20 cellular contexts compared by ENCODE assay signal in genomic region chr5:43530648-43531047, GRCh38. TPM values are rescaled to one million over a fixed set of nuclear protein-coding genes. Genes with fewer than 3 reads are reported as not detected.
DNase-seq lines count a peak whose midpoint lies in the region; ATAC-seq and TF ChIP-seq lines count a peak whose summit lies in the region.
"Had no signal": no experiment of that assay in that cellular context is flagged by ENCODE, and none has a peak within 500 bp of the region (broad histone marks: within the 10 kb centered on the region; RNA-seq: fewer than 3 reads in every experiment).

No MANE protein-coding gene starts in this region.

- CTCF ChIA-PET in OCI-LY7 (lab: Charles Lee; ENCODE audit: unreplicated experiment) = no interaction called here

- no peak overlapping the region for H3K27ac ChIP-seq in OCI-LY7 (ENCODE audit: low read depth, low read length, poor library complexity, severe bottlenecking)
- no peak overlapping the region for H3K27ac ChIP-seq in spleen
- H3K27ac ChIP-seq: A549, C4-2B had no signal

- POLR2A ChIA-PET in OCI-LY7 (lab: Charles Lee) = no interaction called here

- H3K9me2 ChIP-seq in OCI-LY7 (ENCODE audit: insufficient read depth, low read length) = no peaks in the 10 kb centered on the region

- peaks cover 3% of the 10 kb centered on the region; the same call in 1 of the 2 replicates for H4K20me1 ChIP-seq in OCI-LY7 (ENCODE audit: insufficient read depth, low read length)

- H3K4me3 ChIP-seq in OCI-LY7 (ENCODE audit: low read depth, low read length, poor library complexity, severe bottlenecking) = no peak overlapping the region
- H3K4me3 ChIP-seq in spleen = no peak overlapping the region
- H3K4me3 ChIP-seq: A549, K562 had no signal

- BruUV-seq in OCI-LY7 (replicated peaks; lab: Mats Ljungman, UMichigan) = no TSS peak

- H3K4me1 ChIP-seq in OCI-LY7 (ENCODE audit: insufficient read depth, low read length, poor library complexity, severe bottlenecking) = peaks cover 6% of the 10 kb centered on the region
- no peaks in the 10 kb centered on the region for H3K4me1 ChIP-seq in spleen
- H3K4me1 ChIP-seq: A549 had no signal

- H3K9me3 ChIP-seq in OCI-LY7 (ENCODE audit: low read length) (no peaks in the 10 kb centered on the region), spleen (no peaks in the 10 kb centered on the region)
- H3K9me3 ChIP-seq: A549 had no signal

- no peak for TF ChIP-seq POLR2A in spleen (IDR thresholded peaks at IDR 0.05)

- TF ChIP-seq CTCF in OCI-LY7 (conservative IDR thresholded peaks at IDR 0.05; ENCODE audit: low read length) = no peak
- TF ChIP-seq CTCF in spleen (IDR thresholded peaks at IDR 0.05 in 8 of 11, conservative IDR thresholded peaks at IDR 0.05 in 3 of 11) = no peak

- no peak overlapping the region for H3K4me2 ChIP-seq in OCI-LY7 (ENCODE audit: low read length)
- H3K4me2 ChIP-seq: A549 had no signal

- H3K27me3 ChIP-seq in spleen (replicated peaks in 1 of 7) = no peaks in the 10 kb centered on the region

- peak; percentile 19 for DNase-seq in OCI-LY7 (ENCODE audit: low spot score)
- DNase-seq in cerebellum (ENCODE audit: low spot score) = no peak
- no peak for DNase-seq in Right ventricle myocardium superior
- DNase-seq in SKM-1 (lab: John Stamatoyannopoulos, UW; ENCODE audit: unreplicated experiment) = no peak
- no peak for DNase-seq in spleen
- DNase-seq: DMS 273 treated with DMSO at 0.1 percent for 48 hours, GDM1, HFFc6, NCI-H1417, NCI-H1930, NCI-H526 treated with DMSO at 0.1 percent for 48 hours, OCI-M1, RPMI8226, T-helper 2 cell had no signal

- WGBS in spleen, 5 donors = 76 to 87% (median 85%) methylated on average over 2 of the region's 2 CpGs

- no peak overlapping the region for H2AFZ ChIP-seq in OCI-LY7 (ENCODE audit: low read length)

- H3K79me2 ChIP-seq in OCI-LY7 (ENCODE audit: insufficient read depth, low read depth, low read length) = no peaks in the 10 kb centered on the region

- H3K36me3 ChIP-seq in OCI-LY7 (ENCODE audit: insufficient read depth, low read length) = peaks cover 87% of the 10 kb centered on the region
- peaks cover 13 to 92% (median 71%) of the 10 kb centered on the region in 6 donors for H3K36me3 ChIP-seq in spleen

- ATAC-seq in GM18498 (IDR thresholded peaks at IDR 0.05; ENCODE audit: unreplicated experiment) = peak; percentile 45
- peak; percentile 63 for ATAC-seq in GM21576 (IDR thresholded peaks at IDR 0.05; ENCODE audit: unreplicated experiment)
- peak; percentile 69 for ATAC-seq in HG03354 (IDR thresholded peaks at IDR 0.05; ENCODE audit: poor library complexity, severe bottlenecking, unreplicated experiment)
- no peak for ATAC-seq in Right ventricle myocardium superior (ENCODE audit: poor library complexity)
- ATAC-seq: A549, K562 had no signal

- intact Hi-C loops in OCI-LY7 (cut with micrococcal nuclease; ENCODE audit: unreplicated experiment) = no loop called here
- intact Hi-C loops in Right ventricle myocardium superior (cut with DNase I) = no loop called here
- intact Hi-C loops in spleen (cut with DNase I; ENCODE audit: low total_unique reads) = no loop called here

RNA-seq across cellular contexts. Expression of gene C5orf34, which starts 15.7 kb away (rescaled TPM):
- total RNA-seq in OCI-LY7 (2014; rRNA removed; shearing (Covaris generic)) = 25.5 and 33.9 TPM in 2 replicates
- total RNA-seq in OCI-LY7 (2022) (28.7 and 30.9 TPM in 2 replicates), cerebellum (12.3 TPM), Right ventricle myocardium superior (0.40 TPM), spleen (1 to 10 TPM; 1.7 to 4.3 (median 2.7) TPM)
- 1 to 10 TPM; 1.2 to 2.5 (median 1.7) TPM for polyA plus RNA-seq in spleen

RNA-seq across cellular contexts. Expression of gene PAIP1, which starts 26.2 kb away (rescaled TPM):
- 52.8 and 69.2 TPM in 2 replicates for total RNA-seq in OCI-LY7 (2014; rRNA removed; shearing (Covaris generic))
- total RNA-seq in OCI-LY7 (2022) (44.2 and 48.0 TPM in 2 replicates), cerebellum (87.2 TPM), Right ventricle myocardium superior (120 TPM), spleen (10 to 100 TPM; 36.9 to 65.2 (median 50.7) TPM)
- 10 to 100 TPM; 24.9 to 38.4 (median 29.9) TPM for polyA plus RNA-seq in spleen

RNA-seq across cellular contexts. Expression of gene TMEM267, which starts 47.0 kb away (rescaled TPM):
- 13.9 and 17.6 TPM in 2 replicates for total RNA-seq in OCI-LY7 (2014; rRNA removed; shearing (Covaris generic))
- total RNA-seq in OCI-LY7 (2022) (17.8 and 22.0 TPM in 2 replicates), cerebellum (9.9 TPM), Right ventricle myocardium superior (6.2 TPM), spleen (10 to 100 TPM in 6 of 7 donors, 1 to 10 TPM in 1; 9.2 to 18.0 (median 10.7) TPM)
- polyA plus RNA-seq in spleen = 10 to 100 TPM; 10.2 to 14.4 (median 11.7) TPM
